In genomic region chr5:62322484-62322883, GRCh38 we compare ENCODE assay signal across 1 cellular context.
TF ChIP-seq lines count a peak whose summit lies in the region.

No MANE protein-coding gene starts in this region.

TF ChIP-seq in HepG2, 621 proteins besides CTCF, POLR2A, EP300 and RAD21 (continued from another document and continues in another):
- TF ChIP-seq GRHL1 (CRISPR knock-in tag; conservative IDR thresholded peaks at IDR 0.05) (no peak), ZNF768 (CRISPR knock-in tag; IDR thresholded peaks at IDR 0.05) (no peak), ZBTB2 (CRISPR knock-in tag; IDR thresholded peaks at IDR 0.05; ENCODE audit: low read depth) (no peak), SIN3B (IDR thresholded peaks at IDR 0.05; ENCODE audit: low read length) (no peak), MEIS2 (CRISPR knock-in tag; IDR thresholded peaks at IDR 0.05) (no peak), XRCC5 (optimal IDR thresholded peaks at IDR 0.05; ENCODE audit: low read length) (no peak), PREB (CRISPR knock-in tag; IDR thresholded peaks at IDR 0.05) (no peak), NFYC (CRISPR knock-in tag; IDR thresholded peaks at IDR 0.05) (no peak), ZNF792 (CRISPR knock-in tag; IDR thresholded peaks at IDR 0.05) (no peak), ZNF414 (CRISPR knock-in tag; IDR thresholded peaks at IDR 0.05) (no peak), ZNF629 (CRISPR knock-in tag; conservative IDR thresholded peaks at IDR 0.05) (no peak), ZNF343 (CRISPR knock-in tag; IDR thresholded peaks at IDR 0.05) (no peak), ZNF264 (CRISPR knock-in tag; IDR thresholded peaks at IDR 0.05) (no peak), ZNF10 (CRISPR knock-in tag; IDR thresholded peaks at IDR 0.05; ENCODE audit: borderline replicate concordance, low read depth) (no peak), SMAD9 (CRISPR knock-in tag; IDR thresholded peaks at IDR 0.05) (no peak), NFIC (IDR thresholded peaks at IDR 0.05; ENCODE audit: low read length) (peak; percentile 69; the same call in 1 of the 2 replicates), MIER2 (CRISPR knock-in tag; IDR thresholded peaks at IDR 0.05) (no peak), AHDC1 (CRISPR knock-in tag; IDR thresholded peaks at IDR 0.05; ENCODE audit: borderline replicate concordance) (peak; percentile 22; the same call in 1 of the 2 replicates), ZSCAN25 (CRISPR knock-in tag; IDR thresholded peaks at IDR 0.05) (no peak), KLF6 (CRISPR knock-in tag; IDR thresholded peaks at IDR 0.05) (no peak), ZNF781 (CRISPR knock-in tag; IDR thresholded peaks at IDR 0.05; ENCODE audit: borderline replicate concordance, not compliant biosample characterization) (no peak), ZNF318 (CRISPR knock-in tag; IDR thresholded peaks at IDR 0.05) (no peak), THAP8 (CRISPR knock-in tag; IDR thresholded peaks at IDR 0.05; ENCODE audit: borderline replicate concordance) (no peak), EEA1 (CRISPR knock-in tag; IDR thresholded peaks at IDR 0.05; ENCODE audit: borderline replicate concordance) (no peak), JUND (CRISPR knock-in tag; IDR thresholded peaks at IDR 0.05) (no peak), ZNF713 (CRISPR knock-in tag; IDR thresholded peaks at IDR 0.05) (no peak), AKAP8 (CRISPR knock-in tag; IDR thresholded peaks at IDR 0.05) (no peak), SNAI1 (CRISPR knock-in tag; IDR thresholded peaks at IDR 0.05; ENCODE audit: borderline replicate concordance) (no peak), PAF1 (CRISPR knock-in tag; IDR thresholded peaks at IDR 0.05) (no peak), ZNF296 (CRISPR knock-in tag; conservative IDR thresholded peaks at IDR 0.05) (no peak), ZNF160 (CRISPR knock-in tag; IDR thresholded peaks at IDR 0.05) (no peak), ZSCAN30 (CRISPR knock-in tag; IDR thresholded peaks at IDR 0.05) (no peak), HMG20A (CRISPR knock-in tag; IDR thresholded peaks at IDR 0.05; ENCODE audit: borderline replicate concordance) (peak; percentile 86), SMYD3 (CRISPR knock-in tag; IDR thresholded peaks at IDR 0.05) (no peak), ZNF281 (CRISPR knock-in tag; IDR thresholded peaks at IDR 0.05; ENCODE audit: borderline replicate concordance) (no peak), HNRNPLL (IDR thresholded peaks at IDR 0.05; ENCODE audit: low read depth, low read length, poor library complexity, severe bottlenecking) (no peak), KDM5B (CRISPR knock-in tag; IDR thresholded peaks at IDR 0.05; ENCODE audit: borderline replicate concordance) (no peak), ZNF274 (CRISPR knock-in tag; IDR thresholded peaks at IDR 0.05) (no peak), NR3C1 (CRISPR knock-in tag; IDR thresholded peaks at IDR 0.05) (no peak), SRSF1 (optimal IDR thresholded peaks at IDR 0.05; ENCODE audit: low read depth, low read length) (no peak), TBX3 (IDR thresholded peaks at IDR 0.05; ENCODE audit: borderline replicate concordance) (peak; percentile 98)
